ENCODE assay signal across 30 cellular contexts in genomic region chr1:94153133-94153532, GRCh38. TPM values are rescaled to one million over a fixed set of nuclear protein-coding genes. Genes with fewer than 3 reads are reported as not detected.
"Had no signal": no experiment of that assay in that cellular context is flagged by ENCODE, and none has a peak within 500 bp of the region (broad histone marks: within the 10 kb centered on the region; RNA-seq: fewer than 3 reads in every experiment).

No MANE protein-coding gene starts in this region.

- H3K4me1 ChIP-seq: parathyroid adenoma, psoas muscle, suprapubic skin, testis, transverse colon, upper lobe of left lung, vagina had no signal

- FAIRE-seq: urothelium cell line had no signal

- H2AFZ ChIP-seq: neural progenitor cell, parathyroid adenoma had no signal

- H3K4me2 ChIP-seq: neural progenitor cell, smooth muscle cell had no signal

- ATAC-seq: natural killer cell; psoas muscle; right cardiac atrium; sciatic nerve; stimulated activated memory B cell treated with anti-CD40 and anti-IgM and Interleukin-4, amounts not matched to agents 10 μg/mL and 1 μg/mL and 100 μg/mL, for 72 hours; stimulated activated naive CD8-positive, alpha-beta T cell treated with anti-CD3 and anti-CD28 coated beads, Interleukin-15, amount 100 ng/mL, for 72 hours; stimulated activated naive CD8-positive, alpha-beta T cell treated with anti-CD3 and anti-CD28 coated beads, Interleukin-15, Interleukin-2, amounts not matched to agents 100 U/mL and 50 U/mL, for 24 hours had no signal

- H3K9ac ChIP-seq: neural progenitor cell, parathyroid adenoma had no signal

- H3K27ac ChIP-seq: neural progenitor cell, ovary, parathyroid adenoma, psoas muscle, skin epidermis, spleen, suprapubic skin, testis, tibial artery, transverse colon, upper lobe of left lung, vagina had no signal

- H3K36me3 ChIP-seq: neural progenitor cell, ovary, spleen, suprapubic skin, tibial artery, transverse colon, upper lobe of left lung, vagina had no signal

- H3K4me3 ChIP-seq: neural progenitor cell, ovary, psoas muscle, skin epidermis, smooth muscle cell, spleen, suprapubic skin, testis, tibial artery, transverse colon, upper lobe of left lung, vagina had no signal

- H3K27me3 ChIP-seq: neural progenitor cell, ovary, spleen, suprapubic skin, testis, tibial artery, transverse colon, upper lobe of left lung, vagina had no signal

- H3K9me3 ChIP-seq: ovary, psoas muscle, suprapubic skin, testis, tibial artery, transverse colon, upper lobe of left lung, vagina had no signal

- H3K79me2 ChIP-seq: parathyroid adenoma had no signal

- DNase-seq: natural killer cell; occipital lobe; ovary; posterior cingulate gyrus; psoas muscle; right cardiac atrium; spleen; stimulated activated CD4-positive, alpha-beta T cell treated with anti-CD3 and anti-CD28 coated beads, Interleukin-12 subunit alpha, Interleukin-12 subunit beta, amount 100 ng/mL, for 4 hours; stimulated activated CD4-positive, alpha-beta T cell treated with anti-CD3 and anti-CD28 coated beads, Interleukin-1b, Interleukin-23, amount 100 ng/mL, for 48 hours; stimulated activated CD4-positive, alpha-beta T cell treated with anti-CD3 and anti-CD28 coated beads, Interleukin-4, amount 100 ng/mL, for 1 hour; stimulated activated CD4-positive, alpha-beta T cell treated with anti-CD3 and anti-CD28 coated beads, Interleukin-4, amount 100 ng/mL, for 4 hours; stimulated activated CD8-positive, alpha-beta memory T cell treated with anti-CD3 and anti-CD28 coated beads, Interleukin-4, amount 100 ng/mL, for 48 hours; stimulated activated naive CD4-positive, alpha-beta T cell; stimulated activated naive CD8-positive, alpha-beta T cell treated with anti-CD3 and anti-CD28 coated beads, Interleukin-15, amount 100 ng/mL, for 72 hours; stimulated activated naive CD8-positive, alpha-beta T cell treated with anti-CD3 and anti-CD28 coated beads, Interleukin-15, Interleukin-2, amounts not matched to agents 100 U/mL and 50 U/mL, for 24 hours; substantia nigra; testis; tibial artery; transverse colon; upper lobe of left lung had no signal

RNA-seq across cellular contexts. Expression of gene ABCA4, which starts 32.2 kb away (rescaled TPM):
- polyA plus RNA-seq: neural cell had no signal
